8 cellular contexts compared by ENCODE assay signal in genomic region chr4:94995684-94996394, GRCh38.
DNase-seq lines count a peak whose midpoint lies in the region; TF ChIP-seq lines count a peak whose summit lies in the region.

No MANE protein-coding gene starts in this region.

- no peaks in the 10 kb centered on the region for H3K4me1 ChIP-seq in Peyer's patch

- TF ChIP-seq POLR2A in Peyer's patch (IDR thresholded peaks at IDR 0.05), result no peak

- DNase-seq in ACHN, result peak; percentile 6
- peak; percentile 1 for DNase-seq in H7
- peak; percentile 24 for DNase-seq in dedifferentiated amniotic fluid mesenchymal stem cell (ENCODE audit: extremely low spot score)
- DNase-seq in mucosa of gallbladder (ENCODE audit: low spot score), result peak; percentile 23
- no peak for DNase-seq in Peyer's patch
- DNase-seq in NCI-H1436 treated with DMSO at 0.1 percent for 48 hours (lab: John Stamatoyannopoulos, UW), result no peak
- DNase-seq in activated CD4-positive, CD25-positive, alpha-beta regulatory T cell (lab: John Stamatoyannopoulos, UW), result no peak
- no peak for DNase-seq in NCI-H2081 treated with DMSO at 0.1 percent for 48 hours (lab: John Stamatoyannopoulos, UW)

- H3K27ac ChIP-seq in Peyer's patch, result no peak overlapping the region

- H3K4me3 ChIP-seq in H7 (ENCODE audit: insufficient read depth, low read depth, low read length) (no peak overlapping the region), Peyer's patch (no peak overlapping the region)

- H3K27me3 ChIP-seq in H7 (ENCODE audit: control insufficient read depth, insufficient read depth, low read length), result no peaks in the 10 kb centered on the region
- no peaks in the 10 kb centered on the region for H3K27me3 ChIP-seq in Peyer's patch

- no peak for TF ChIP-seq CTCF in Peyer's patch (IDR thresholded peaks at IDR 0.05)

- H3K36me3 ChIP-seq in H7 (replicated peaks; ENCODE audit: control insufficient read depth, insufficient read depth, low read length) (no peaks in the 10 kb centered on the region), Peyer's patch (no peaks in the 10 kb centered on the region)

- in situ Hi-C loops in ACHN (cut with HindIII; ENCODE audit: low pct_ligation_motif_present, low pct_unique_long_range_greater_than_20kb, low sequenced_read_pairs), result no loop called here

- H3K9me3 ChIP-seq in Peyer's patch, result no peaks in the 10 kb centered on the region

Comparison
In these comparisons a context has a peak if more than half of its experiments do, and no peak if none do; other contexts are left out.
1. DNase-seq: peak in ACHN (single experiment), H7 (single experiment), dedifferentiated amniotic fluid mesenchymal stem cell (single experiment) and mucosa of gallbladder (single experiment); none in Peyer's patch (0 of 3), NCI-H1436 treated with DMSO at 0.1 percent for 48 hours (single experiment), activated CD4-positive, CD25-positive, alpha-beta regulatory T cell (0 of 4) and NCI-H2081 treated with DMSO at 0.1 percent for 48 hours (single experiment).